9 cellular contexts compared by ENCODE assay signal in genomic region chr2:218860950-218861381, GRCh38. TPM values are rescaled to one million over a fixed set of nuclear protein-coding genes. Genes with fewer than 3 reads are reported as not detected.
A peak's percentile ranks its signal among the peaks of the same experiment; 100 is the strongest.
DNase-seq lines count a peak whose midpoint lies in the region; ATAC-seq, FAIRE-seq and TF ChIP-seq lines count a peak whose summit lies in the region.
"Had no signal": no experiment of that assay in that cellular context is flagged by ENCODE, and none has a peak within 500 bp of the region (broad histone marks: within the 10 kb centered on the region; RNA-seq: fewer than 3 reads in every experiment).

No MANE protein-coding gene starts in this region.

- CTCF ChIA-PET in activated B cell treated with CpG ODN at 0.5 μM for 24 hours (lab: Charles Lee): interaction anchor here (0.6 to 1.7 kb wide), 3 partner anchors 13 to 119 kb away, joined by 3 to 5 read pairs (median 3); no protein-coding TSS in a partner anchor

- no peak for FAIRE-seq in frontal cortex (lab: Jason Lieb, UNC)

- no peak for TF ChIP-seq CTCF in activated B cell treated with CpG ODN at 0.5 μM for 24 hours (IDR thresholded peaks at IDR 0.05)
- no peak for TF ChIP-seq CTCF in type B pancreatic cell (conservative IDR thresholded peaks at IDR 0.05)

- no peaks in the 10 kb centered on the region for H3K36me3 Mint-ChIP-seq in activated B cell treated with CpG ODN at 0.5 μM for 24 hours (ENCODE audit: low read depth)
- no peaks in the 10 kb centered on the region for H3K36me3 Mint-ChIP-seq in type B pancreatic cell
- H3K36me3 Mint-ChIP-seq: activated naive CD4-positive, alpha-beta T cell treated with anti-CD3 and anti-CD28 coated beads, Interleukin-2, amount 50 U/mL, for 72 hours had no signal

- H3K27ac Mint-ChIP-seq in activated B cell treated with CpG ODN at 0.5 μM for 24 hours (no peak overlapping the region), type B pancreatic cell (peak overlapping the region; percentile 86)
- H3K27ac Mint-ChIP-seq: activated naive CD4-positive, alpha-beta T cell treated with anti-CD3 and anti-CD28 coated beads, Interleukin-2, amount 50 U/mL, for 72 hours had no signal

- H3K27me3 Mint-ChIP-seq in activated B cell treated with CpG ODN at 0.5 μM for 24 hours (peaks cover 65% of the 10 kb centered on the region), type B pancreatic cell (peaks cover 74% of the 10 kb centered on the region)

- H3K4me1 Mint-ChIP-seq in activated B cell treated with CpG ODN at 0.5 μM for 24 hours: peaks cover 19% of the 10 kb centered on the region
- H3K4me1 Mint-ChIP-seq in type B pancreatic cell (ENCODE audit: unreplicated experiment): peaks cover 31% of the 10 kb centered on the region

- peak; percentile 96 for DNase-seq in DMS 273 (lab: John Stamatoyannopoulos, UW; ENCODE audit: unreplicated experiment)
- peak; percentile 48 to 60 for DNase-seq in NCI-H1930 (lab: John Stamatoyannopoulos, UW)
- DNase-seq in activated B cell treated with CpG ODN at 0.5 μM for 24 hours: no peak
- peak; percentile 93 for DNase-seq in iPS-NIHi11 (ENCODE audit: low spot score)
- DNase-seq in type B pancreatic cell (ENCODE audit: extremely low spot score, unreplicated experiment): peak; percentile 76
- no peak for DNase-seq in activated CD4-positive, alpha-beta T cell treated with anti-CD3 and anti-CD28 coated beads for 48 hours
- no peak for DNase-seq in frontal cortex (ENCODE audit: low spot score in 2 of 2)

- peak; percentile 37 for ATAC-seq in activated B cell treated with CpG ODN at 0.5 μM for 24 hours (ENCODE audit: low read depth)
- no peak for ATAC-seq in HG03045 (IDR thresholded peaks at IDR 0.05; ENCODE audit: unreplicated experiment)

- intact Hi-C loops in activated B cell treated with CpG ODN at 0.5 μM for 24 hours (cut with micrococcal nuclease): no loop called here

- H3K4me3 Mint-ChIP-seq in activated B cell treated with CpG ODN at 0.5 μM for 24 hours: peak overlapping the region; percentile 28
- peak overlapping the region; percentile 91 for H3K4me3 Mint-ChIP-seq in type B pancreatic cell

- POLR2A ChIA-PET in activated B cell treated with CpG ODN at 0.5 μM for 24 hours (lab: Charles Lee): interaction anchor here (0.8 to 1.3 kb wide), 2 partner anchors 11 to 15 kb away, joined by 3 to 4 read pairs; no protein-coding TSS in a partner anchor

- H3K9me3 Mint-ChIP-seq in activated B cell treated with CpG ODN at 0.5 μM for 24 hours (no peaks in the 10 kb centered on the region), type B pancreatic cell (no peaks in the 10 kb centered on the region)
- H3K9me3 Mint-ChIP-seq: activated naive CD4-positive, alpha-beta T cell treated with anti-CD3 and anti-CD28 coated beads, Interleukin-2, amount 50 U/mL, for 72 hours had no signal

RNA-seq across cellular contexts. Expression of gene WNT6, which starts 1.4 kb away (rescaled TPM):
- total RNA-seq in activated B cell treated with CpG ODN at 0.5 μM for 24 hours (0.83 and 0.89 TPM in 2 replicates), type B pancreatic cell (ENCODE audit: low replicate concordance) (24.7 and 123 TPM in 2 replicates), frontal cortex (not detected)
- total RNA-seq: activated naive CD4-positive, alpha-beta T cell treated with anti-CD3 and anti-CD28 coated beads, Interleukin-2, amount 50 U/mL, for 72 hours had no signal

RNA-seq across cellular contexts. Expression of gene WNT10A, which starts 19.7 kb away (rescaled TPM):
- total RNA-seq in activated B cell treated with CpG ODN at 0.5 μM for 24 hours (26.9 and 31.8 TPM in 2 replicates), type B pancreatic cell (ENCODE audit: low replicate concordance) (5.5 and 31.8 TPM in 2 replicates), frontal cortex (not detected)

RNA-seq across cellular contexts. Expression of gene PRKAG3, which starts 29.4 kb away (rescaled TPM):
- total RNA-seq in activated B cell treated with CpG ODN at 0.5 μM for 24 hours (not detected in 2 replicates), type B pancreatic cell (ENCODE audit: low replicate concordance) (not detected in 2 replicates), frontal cortex (not detected)
- total RNA-seq: activated naive CD4-positive, alpha-beta T cell treated with anti-CD3 and anti-CD28 coated beads, Interleukin-2, amount 50 U/mL, for 72 hours had no signal

Comparison
In these comparisons a context has a peak if more than half of its experiments do, and no peak if none do; other contexts are left out.
1. DNase-seq: peak in DMS 273 (single experiment), NCI-H1930 (2 of 2), iPS-NIHi11 (single experiment) and type B pancreatic cell (single experiment); none in activated B cell treated with CpG ODN at 0.5 μM for 24 hours (single experiment), activated CD4-positive, alpha-beta T cell treated with anti-CD3 and anti-CD28 coated beads for 48 hours (single experiment) and frontal cortex (0 of 2).
2. RNA of gene WNT6, which starts 1.4 kb away (total RNA-seq): 24.7 to 123 TPM in type B pancreatic cell; 0.83 to 0.89 TPM in activated B cell treated with CpG ODN at 0.5 μM for 24 hours and not detected in frontal cortex (single experiment); every median in the first group is over 10 times any median in the second.